Comparison of ENCODE assay signal across 25 cellular contexts in the genomic region with DNA sequence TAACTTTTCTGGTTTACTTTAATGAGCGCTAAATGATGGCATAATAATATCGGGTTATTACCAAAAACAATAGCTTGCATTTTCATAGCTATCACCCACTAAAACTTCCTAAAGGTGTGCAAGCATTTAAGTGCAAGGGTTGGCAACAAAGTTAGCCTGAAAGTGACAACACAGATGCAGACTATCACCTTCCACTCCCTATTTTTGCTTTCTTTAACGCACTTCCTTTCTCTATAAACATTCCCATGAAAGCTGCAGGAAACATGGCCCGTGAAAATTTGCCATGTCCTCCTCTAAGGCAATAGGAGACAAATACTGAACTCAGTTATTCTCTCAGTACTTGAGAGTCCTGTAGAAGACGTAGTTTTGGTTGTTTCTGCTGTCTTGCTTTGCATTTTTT. TPM values are rescaled to one million over a fixed set of nuclear protein-coding genes. Genes with fewer than 3 reads are reported as not detected.
DNase-seq lines count a peak whose midpoint lies in the region; ATAC-seq and TF ChIP-seq lines count a peak whose summit lies in the region.
"Had no signal": no experiment of that assay in that cellular context is flagged by ENCODE, and none has a peak within 500 bp of the region (broad histone marks: within the 10 kb centered on the region; RNA-seq: fewer than 3 reads in every experiment).

No MANE protein-coding gene starts in this region.

- H3K4me1 ChIP-seq in heart right ventricle = peaks cover 0 to 45% (median 0%) of the 10 kb centered on the region in 9 donors
- H3K4me1 ChIP-seq in lung (ENCODE audit: control insufficient read depth in 2 of 2, insufficient read depth in 2 of 2, low read length in 2 of 2) = no peaks in the 10 kb centered on the region
- peaks cover 0 to 6% (median 1%) of the 10 kb centered on the region in 4 donors for H3K4me1 ChIP-seq in upper lobe of left lung
- H3K4me1 ChIP-seq: A549, BE2C, colonic mucosa, parathyroid adenoma had no signal

- WGBS in heart right ventricle, 2 donors = 41 to 43% methylated on average over 5 of the region's 5 CpGs
- 11 to 21% methylated on average over 5 of the region's 5 CpGs for WGBS in lung, 2 donors
- 24 to 26% methylated on average over 5 of the region's 5 CpGs for WGBS in upper lobe of left lung, 2 donors

- no peak for TF ChIP-seq EP300 in upper lobe of left lung (IDR thresholded peaks at IDR 0.05)

- no peaks in the 10 kb centered on the region for H3K9me3 ChIP-seq in heart right ventricle
- no peaks in the 10 kb centered on the region for H3K9me3 ChIP-seq in lung (ENCODE audit: control insufficient read depth in 2 of 2, insufficient read depth in 1 of 2, low read length in 1 of 2)
- H3K9me3 ChIP-seq in upper lobe of left lung = no peaks in the 10 kb centered on the region
- H3K9me3 ChIP-seq: A549, BE2C, colonic mucosa had no signal

- H3K27me3 ChIP-seq in heart right ventricle (peaks cover 0 to 17% (median 0%) of the 10 kb centered on the region in 7 donors), lung (ENCODE audit: control insufficient read depth, insufficient read depth) (no peaks in the 10 kb centered on the region), upper lobe of left lung (no peaks in the 10 kb centered on the region)
- H3K27me3 ChIP-seq: BE2C, colonic mucosa had no signal

- H3K4me3 ChIP-seq in heart right ventricle = peak overlapping the region in 9 of 10 donors; percentile 7 to 58 (median 47)
- peak overlapping the region; percentile 10 for H3K4me3 ChIP-seq in coronary artery
- peak overlapping the region; percentile 27 for H3K4me3 ChIP-seq in lung
- peak overlapping the region in 3 of 4 donors; percentile 4 to 39 (median 34) for H3K4me3 ChIP-seq in upper lobe of left lung
- H3K4me3 ChIP-seq: A549, colonic mucosa had no signal

- ATAC-seq in heart right ventricle (peak in 3 of 8 donors; percentile 29 to 59 (median 40)), lung (ENCODE audit: insufficient read depth, low FRiP score) (no peak), upper lobe of left lung (ENCODE audit: low FRiP score in 2 of 2) (no peak), GM18502 (IDR thresholded peaks at IDR 0.05; ENCODE audit: poor library complexity, unreplicated experiment) (no peak)
- ATAC-seq: A549, sciatic nerve had no signal

- no peaks in the 10 kb centered on the region for H3K36me3 ChIP-seq in heart right ventricle
- no peaks in the 10 kb centered on the region for H3K36me3 ChIP-seq in lung (ENCODE audit: control insufficient read depth in 2 of 2, insufficient read depth in 2 of 2, low read length in 2 of 2)
- no peaks in the 10 kb centered on the region for H3K36me3 ChIP-seq in upper lobe of left lung
- H3K36me3 ChIP-seq: BE2C, colonic mucosa had no signal

- TF ChIP-seq POLR2A in upper lobe of left lung (IDR thresholded peaks at IDR 0.05) = no peak

- no peak for TF ChIP-seq CTCF in heart right ventricle (IDR thresholded peaks at IDR 0.05)
- TF ChIP-seq CTCF in coronary artery (IDR thresholded peaks at IDR 0.05) = no peak
- no peak for TF ChIP-seq CTCF in lung (IDR thresholded peaks at IDR 0.05; ENCODE audit: control extremely low read depth, extremely low read depth)
- no peak for TF ChIP-seq CTCF in upper lobe of left lung (IDR thresholded peaks at IDR 0.05)

- peak overlapping the region in 9 of 10 donors; percentile 1 to 83 (median 68) for H3K27ac ChIP-seq in heart right ventricle
- H3K27ac ChIP-seq in coronary artery = no peak overlapping the region
- H3K27ac ChIP-seq in lung (ENCODE audit: low read depth in 1 of 2, low read length in 1 of 2) = peak overlapping the region in 1 of 2 donors; percentile 53
- H3K27ac ChIP-seq in upper lobe of left lung = peak overlapping the region in 2 of 4 donors; percentile 18 to 69
- H3K27ac ChIP-seq: A549, colonic mucosa, KMS-11, parathyroid adenoma had no signal

- no peak for DNase-seq in heart right ventricle
- DNase-seq in cardiac septum (ENCODE audit: low spot score) = no peak
- no peak for DNase-seq in coronary artery (ENCODE audit: low spot score)
- no peak for DNase-seq in lung (ENCODE audit: low spot score)
- DNase-seq in upper lobe of left lung = no peak
- no peak for DNase-seq in effector CD4-positive, alpha-beta T cell
- no peak for DNase-seq in SHP77 treated with DMSO at 0.1 percent for 48 hours (lab: John Stamatoyannopoulos, UW)
- DNase-seq: activated CD4-positive, alpha-beta T cell treated with anti-CD3 and anti-CD28 coated beads for 4 hours; activated T-cell treated with anti-CD3 and anti-CD28 coated beads, Interleukin-2, amount 50 U/mL, for 24 hours; BE2C; colonic mucosa; GF-D8; head of caudate nucleus; NCI-H1694; NCI-H2171 treated with DMSO at 0.1 percent for 48 hours; NCI-H524; stimulated activated CD4-positive, alpha-beta T cell treated with anti-CD3 and anti-CD28 coated beads, Interleukin-15, amount 100 ng/mL, for 24 hours had no signal

- intact Hi-C loops in heart right ventricle (cut with DNase I) = loop anchor here in 1 of 10 donors (5.0 kb wide), 1 partner anchor 58 kb away; no protein-coding TSS in a partner anchor
- intact Hi-C loops in cardiac septum (cut with DNase I) = no loop called here

RNA-seq across cellular contexts. Expression of a gene that starts 2.7 kb away (rescaled TPM):
- total RNA-seq in heart right ventricle (10 to 100 TPM; 11.0 to 22.6 (median 16.7) TPM), cardiac septum (9.6 TPM), lung (10 to 100 TPM; 17.2 to 44.5 TPM), upper lobe of left lung (10 to 100 TPM in 4 of 6 donors, 1 to 10 TPM in 2; 6.2 to 22.0 (median 12.8) TPM)
- polyA plus RNA-seq in heart right ventricle (10 to 100 TPM; 13.6 to 21.0 TPM), lung (10 to 100 TPM; 11.2 to 15.1 TPM)
- total RNA-seq: activated CD8-positive, alpha-beta memory T cell treated with anti-CD3 and anti-CD28 coated beads for 36 hours; T-helper 1 cell treated with Interleukin-12 subunit alpha and Interleukin-12 subunit beta and Interleukin-4 antibody, amounts not matched to agents 30 ng/mL and 1 ng/mL, for 36 hours had no signal

RNA-seq across cellular contexts. Expression of a gene that starts 50.2 kb away (rescaled TPM):
- under 1 TPM in 8 of 10 donors, not detected in 2; 0.22 to 1.00 (median 0.40) TPM for total RNA-seq in heart right ventricle
- 10 to 100 TPM in 1 of 2 donors, under 1 TPM in 1; 0.30 to 28.6 TPM for polyA plus RNA-seq in heart right ventricle
- total RNA-seq in cardiac septum = 0.67 TPM
- 1 to 10 TPM in 1 of 2 donors, under 1 TPM in 1; 0.55 to 1.3 TPM for total RNA-seq in lung
- 10 to 100 TPM in 1 of 2 donors, under 1 TPM in 1; 0.35 to 13.0 TPM for polyA plus RNA-seq in lung
- total RNA-seq in upper lobe of left lung = 1 to 10 TPM in 3 of 6 donors, under 1 TPM in 3; 0.26 to 2.1 (median 0.97) TPM
- total RNA-seq: activated CD8-positive, alpha-beta memory T cell treated with anti-CD3 and anti-CD28 coated beads for 36 hours; HT1080; T-helper 1 cell treated with Interleukin-12 subunit alpha and Interleukin-12 subunit beta and Interleukin-4 antibody, amounts not matched to agents 30 ng/mL and 1 ng/mL, for 36 hours had no signal

Comparison
In these comparisons a context has a peak if more than half of its experiments do, and no peak if none do; other contexts are left out.
1. H3K27ac ChIP-seq: peak in heart right ventricle (9 of 10); none in coronary artery (0 of 2).
2. Peak in every context shown above with its lines, with median percentiles within 50 percentile points of each other: H3K4me3 ChIP-seq.